Comparison of ENCODE assay signal across 23 cellular contexts in genomic region chr9:109557481-109557880, GRCh38. TPM values are rescaled to one million over a fixed set of nuclear protein-coding genes. Genes with fewer than 3 reads are reported as not detected.
"Had no signal": no experiment of that assay in that cellular context is flagged by ENCODE, and none has a peak within 500 bp of the region (broad histone marks: within the 10 kb centered on the region; RNA-seq: fewer than 3 reads in every experiment).

No MANE protein-coding gene starts in this region.

- DNase-seq: activated CD4-positive, alpha-beta T cell treated with anti-CD3 and anti-CD28 coated beads, Interleukin-2, amount 10 ng/mL, durations not matched to agents 7 days and 5 days; activated CD8-positive, alpha-beta memory T cell treated with anti-CD3 and anti-CD28 coated beads, Interleukin-2, amount 10 ng/mL, durations not matched to agents 7 days and 5 days; activated CD8-positive, alpha-beta T cell treated with anti-CD3 and anti-CD28 coated beads for 36 hours; activated gamma-delta T cell; activated naive CD4-positive, alpha-beta T cell treated with anti-CD3 and anti-CD28 coated beads, Interleukin-2, amount 50 U/mL, for 16 hours; activated naive CD8-positive, alpha-beta T cell treated with anti-CD3 and anti-CD28 coated beads, Interleukin-2, amount 50 U/mL, for 24 hours; activated T-cell treated with anti-CD3 and anti-CD28 coated beads for 4 hours; effector CD8-positive, alpha-beta T cell; foreskin fibroblast; glutamatergic neuron; immature natural killer cell; left ventricle myocardium superior; mucosa of descending colon; occipital lobe; posterior cingulate gyrus; stimulated activated CD4-positive, alpha-beta T cell treated with anti-CD3 and anti-CD28 coated beads, Interleukin-2, amount 100 ng/mL, for 48 hours; stimulated activated naive CD8-positive, alpha-beta T cell treated with anti-CD3 and anti-CD28 coated beads, Interleukin-15, Interleukin-2, amounts not matched to agents 100 U/mL and 50 U/mL, for 24 hours; T-cell; thyroid gland had no signal

- H3K27me3 ChIP-seq: hepatocyte, thyroid gland had no signal

- H3K9me3 ChIP-seq: mucosa of descending colon, thyroid gland had no signal

- H3K27ac ChIP-seq: hepatocyte, thyroid gland, VCaP had no signal

- H3K4me2 ChIP-seq: hepatocyte had no signal

- H3K4me3 ChIP-seq: hepatocyte, mucosa of descending colon, thyroid gland had no signal

- H3K36me3 ChIP-seq: thyroid gland had no signal

- H2AFZ ChIP-seq: hepatocyte had no signal

- H3K79me2 ChIP-seq: hepatocyte had no signal

- ATAC-seq: activated CD4-positive, CD25-positive, alpha-beta regulatory T cell treated with anti-CD3 and anti-CD28 coated beads, Interleukin-2, amount 50 U/mL, for 24 hours; activated CD8-positive, alpha-beta memory T cell treated with anti-CD3 and anti-CD28 coated beads, Interleukin-2, amount 10 ng/mL, durations not matched to agents 7 days and 5 days; activated CD8-positive, alpha-beta T cell treated with anti-CD3 and anti-CD28 coated beads for 36 hours; activated naive CD8-positive, alpha-beta T cell treated with anti-CD3 and anti-CD28 coated beads, Interleukin-2, amount 50 U/mL, for 24 hours; left ventricle myocardium superior; mucosa of descending colon; sciatic nerve; stimulated activated naive CD8-positive, alpha-beta T cell treated with anti-CD3 and anti-CD28 coated beads, Interleukin-15, Interleukin-2, amounts not matched to agents 100 U/mL and 50 U/mL, for 24 hours; T-cell had no signal

RNA-seq across cellular contexts. Expression of gene PTPN3, which starts 59.4 kb away (rescaled TPM):
- total RNA-seq: activated CD4-positive, alpha-beta T cell treated with anti-CD3 and anti-CD28 coated beads, Interleukin-2, amount 10 ng/mL, durations not matched to agents 7 days and 5 days had no signal
- polyA plus RNA-seq: immature natural killer cell had no signal
